1 cellular context compared by ENCODE assay signal in genomic region chr7:16926861-16927260, GRCh38.
TF ChIP-seq lines count a peak whose summit lies in the region.

No MANE protein-coding gene starts in this region.

TF ChIP-seq in SK-N-SH, 30 proteins besides CTCF, POLR2A, EP300 and RAD21 (continued from another document):
- TF ChIP-seq REST (IDR thresholded peaks at IDR 0.05; ENCODE audit: low read depth, low read length) (no peak), SIN3A (IDR thresholded peaks at IDR 0.05; ENCODE audit: borderline replicate concordance, low read depth, low read length) (no peak), USF1 (IDR thresholded peaks at IDR 0.05; ENCODE audit: borderline replicate concordance, low read depth) (no peak), POLR2AphosphoS5 (IDR thresholded peaks at IDR 0.05; ENCODE audit: low read depth, low read length) (no peak), FOXM1 (IDR thresholded peaks at IDR 0.05; ENCODE audit: low read depth) (no peak)
